9 cellular contexts compared by ENCODE assay signal in genomic region chr6:137641474-137642077, GRCh38.
DNase-seq lines count a peak whose midpoint lies in the region; ATAC-seq, FAIRE-seq and TF ChIP-seq lines count a peak whose summit lies in the region.
"Had no signal": no experiment of that assay in that cellular context is flagged by ENCODE, and none has a peak within 500 bp of the region (broad histone marks: within the 10 kb centered on the region; RNA-seq: fewer than 3 reads in every experiment).

No MANE protein-coding gene starts in this region.

- H3K23ac ChIP-seq in H9 (ENCODE audit: insufficient read length, low read depth, low read length), result no peak overlapping the region

- H3K9me2 ChIP-seq in hepatocyte (replicated peaks; ENCODE audit: insufficient read depth), result no peaks in the 10 kb centered on the region

- H3K36me3 ChIP-seq in hepatocyte (replicated peaks; ENCODE audit: insufficient read depth, low read depth), result no peaks in the 10 kb centered on the region
- no peaks in the 10 kb centered on the region for H3K36me3 ChIP-seq in small intestine (ENCODE audit: control insufficient read depth in 2 of 2, insufficient read depth in 2 of 2, low read length in 2 of 2)

- no peak overlapping the region for H3K56ac ChIP-seq in H9 (ENCODE audit: insufficient read length, low read depth, low read length)

- H3K4me1 ChIP-seq in H9 (ENCODE audit: insufficient read depth, low read length) (no peaks in the 10 kb centered on the region), hepatocyte (ENCODE audit: insufficient read depth) (no peaks in the 10 kb centered on the region), small intestine (ENCODE audit: control insufficient read depth in 2 of 2, insufficient read depth in 1 of 2, low read depth in 1 of 2, low read length in 1 of 2) (no peaks in the 10 kb centered on the region)

- H3K36me3 Mint-ChIP-seq in H9 (ENCODE audit: insufficient read depth in 1 of 3, low read depth in 3 of 3), result no peaks in the 10 kb centered on the region; a peak in 2 of 7 replicates

- no peak overlapping the region for H3K4me3 ChIP-seq in hepatocyte
- no peak overlapping the region for H3K4me3 ChIP-seq in small intestine (ENCODE audit: low read depth in 1 of 2, low read length in 2 of 2)

- no peaks in the 10 kb centered on the region for H3K27me3 ChIP-seq in H9 (ENCODE audit: insufficient read depth, low read length)
- H3K27me3 ChIP-seq in hepatocyte, result no peaks in the 10 kb centered on the region
- H3K27me3 ChIP-seq in small intestine (ENCODE audit: control insufficient read depth in 2 of 2, insufficient read depth in 2 of 2, low read length in 2 of 2), result no peaks in the 10 kb centered on the region

- no peak overlapping the region for H3T11ph ChIP-seq in H9 (ENCODE audit: low read length)

- H3K27ac ChIP-seq in H9 (ENCODE audit: insufficient read length, low read depth, low read length) (no peak overlapping the region), hepatocyte (no peak overlapping the region), small intestine (ENCODE audit: low read depth in 1 of 2, low read length in 1 of 2) (no peak overlapping the region)

- H3K23me2 ChIP-seq in H9 (ENCODE audit: insufficient read length, low read depth, low read length, poor library complexity, severe bottlenecking), result no peaks in the 10 kb centered on the region

- no peak overlapping the region for H3K4ac ChIP-seq in H9 (ENCODE audit: low read depth, low read length)

- no peak overlapping the region for H2BK120ac ChIP-seq in H9 (ENCODE audit: low read depth, low read length, poor library complexity, severe bottlenecking)

- H2BK12ac ChIP-seq in H9 (ENCODE audit: insufficient read length, low read depth, low read length), result no peak overlapping the region

- no peak overlapping the region for H3K27ac Mint-ChIP-seq in H9
- H3K27ac Mint-ChIP-seq: dendritic cell treated with granulocyte-macrophage colony-stimulating factor and Interleukin-4, amounts not matched to agents 40 ng/mL and 50 ng/mL, for 4 days had no signal

- H3K79me2 ChIP-seq in H9 (ENCODE audit: insufficient read depth, low read length) (no peaks in the 10 kb centered on the region), hepatocyte (no peaks in the 10 kb centered on the region)

- H2AFZ ChIP-seq in H9 (ENCODE audit: low read length), result no peak overlapping the region
- H2AFZ ChIP-seq in hepatocyte, result no peak overlapping the region

- H3K4me2 ChIP-seq in H9 (ENCODE audit: insufficient read depth, insufficient read length, low read length) (no peak overlapping the region), hepatocyte (no peak overlapping the region)

- peak; percentile 78 for FAIRE-seq in small intestine (lab: Jason Lieb, UNC)

- no peak overlapping the region for H3K18ac ChIP-seq in H9 (ENCODE audit: insufficient read length, low read depth, low read length)

- peak; percentile 87 for TF ChIP-seq CTCF in H9 (conservative IDR thresholded peaks at IDR 0.05)
- TF ChIP-seq CTCF in hepatocyte (IDR thresholded peaks at IDR 0.05; ENCODE audit: poor library complexity), result peak; percentile 77

- no peaks in the 10 kb centered on the region for H4K20me1 ChIP-seq in H9 (ENCODE audit: control insufficient read depth, insufficient read depth, insufficient read length)
- H4K20me1 ChIP-seq in hepatocyte (ENCODE audit: insufficient read depth, poor library complexity, severe bottlenecking), result no peaks in the 10 kb centered on the region

- no peak overlapping the region for H4K91ac ChIP-seq in H9 (ENCODE audit: insufficient read length, low read depth, low read length)

- no peaks in the 10 kb centered on the region for H3K9me3 Mint-ChIP-seq in H9
- H3K9me3 Mint-ChIP-seq: dendritic cell treated with granulocyte-macrophage colony-stimulating factor and Interleukin-4, amounts not matched to agents 40 ng/mL and 50 ng/mL, for 4 days had no signal

- no peaks in the 10 kb centered on the region for H3K79me1 ChIP-seq in H9 (ENCODE audit: insufficient read depth, low read depth, low read length, poor library complexity, severe bottlenecking)

- H3K9ac ChIP-seq in H9 (ENCODE audit: extremely low read depth, insufficient read length, low read length), result no peak overlapping the region

- H3K4me1 Mint-ChIP-seq in H9, result no peaks in the 10 kb centered on the region

- DNase-seq in DMS 273 treated with DMSO at 0.1 percent for 48 hours (lab: John Stamatoyannopoulos, UW) (peak; percentile 43), H9 (peak; percentile 63), NCI-H1105 (lab: John Stamatoyannopoulos, UW) (peak; percentile 71), T-helper 1 cell (peak; percentile 27 to 67 (median 51)), amygdala (lab: John Stamatoyannopoulos, UW) (peak in 51 of 56 donors; percentile 2 to 88 (median 41)), hepatocyte (ENCODE audit: low spot score) (peak; percentile 84), small intestine (peak; percentile 90)

- no peak overlapping the region for H2BK15ac ChIP-seq in H9 (ENCODE audit: low read depth, low read length)

- no peak overlapping the region for H3K14ac ChIP-seq in H9 (ENCODE audit: insufficient read depth, low read length)

- no peak overlapping the region for H3K4me3 Mint-ChIP-seq in H9
- H3K4me3 Mint-ChIP-seq: dendritic cell treated with granulocyte-macrophage colony-stimulating factor and Interleukin-4, amounts not matched to agents 40 ng/mL and 50 ng/mL, for 4 days had no signal

- no peaks in the 10 kb centered on the region for H3K27me3 Mint-ChIP-seq in H9 (ENCODE audit: low read depth)

- no peak overlapping the region for H4K5ac ChIP-seq in H9 (ENCODE audit: insufficient read length, low read depth, low read length)

- no CpG with 5 or more reads among the region's 6 CpGs for whole genome bisulfite sequencing in H9 (ENCODE audit: extremely low coverage, insufficient read length, low lambda C conversion rate)
- WGBS in hepatocyte (ENCODE audit: low lambda C conversion rate, missing lambda C conversion rate), result 12% methylated on average over 6 of the region's 6 CpGs
- 8 to 11% (median 10%) methylated on average over 6 of the region's 6 CpGs for WGBS in small intestine, 3 donors

- no peak overlapping the region for H2BK5ac ChIP-seq in H9 (ENCODE audit: insufficient read length, low read length)

- H4K8ac ChIP-seq in H9 (replicated peaks; ENCODE audit: insufficient read length, low read depth, low read length), result no peak overlapping the region

- H3K9me3 ChIP-seq in H9 (ENCODE audit: control insufficient read depth, low read depth, low read length) (no peaks in the 10 kb centered on the region), hepatocyte (ENCODE audit: low read depth) (no peaks in the 10 kb centered on the region), small intestine (ENCODE audit: control insufficient read depth, low read depth) (no peaks in the 10 kb centered on the region)

- ATAC-seq in HG02938 (IDR thresholded peaks at IDR 0.05; ENCODE audit: unreplicated experiment), result no peak

- no peak overlapping the region for H2BK20ac ChIP-seq in H9 (ENCODE audit: low read depth, low read length, poor library complexity, severe bottlenecking)

- H2AK5ac ChIP-seq in H9 (ENCODE audit: insufficient read length, low read length), result no peak overlapping the region
